10 cellular contexts compared by ENCODE assay signal in the genomic region with DNA sequence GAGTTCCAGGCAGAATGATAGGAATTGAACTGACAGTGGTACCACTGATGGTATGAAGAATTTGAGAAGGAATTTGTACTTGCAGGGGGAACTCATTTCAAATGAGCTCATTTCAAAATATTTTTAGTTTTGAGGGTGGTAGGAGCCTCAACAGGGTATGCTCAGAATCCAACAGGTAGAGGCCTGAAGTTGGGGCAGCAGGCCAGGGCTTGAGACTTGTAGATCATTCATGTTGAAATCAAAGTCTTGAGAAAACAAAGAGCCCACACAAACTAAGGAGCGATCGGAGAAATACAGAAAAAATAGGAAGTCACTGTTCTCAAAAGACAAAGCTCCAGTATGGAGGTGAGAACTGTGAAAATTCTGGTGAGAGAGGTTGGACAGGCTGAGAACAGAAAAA. TPM values are rescaled to one million over a fixed set of nuclear protein-coding genes. Genes with fewer than 3 reads are reported as not detected.
DNase-seq lines count a peak whose midpoint lies in the region; ATAC-seq, FAIRE-seq and TF ChIP-seq lines count a peak whose summit lies in the region.
"Had no signal": no experiment of that assay in that cellular context is flagged by ENCODE, and none has a peak within 500 bp of the region (broad histone marks: within the 10 kb centered on the region; RNA-seq: fewer than 3 reads in every experiment).

No MANE protein-coding gene starts in this region.

- H4K20me1 ChIP-seq in BLaER1 treated with 17β-estradiol and CSF1 and Interleukin-3, amounts not matched to agents 10 nM and 100 nM = peaks cover 0 to 30% (median 7%) of the 10 kb centered on the region in 11 experiments; a peak in 11 of 22 replicates
- H4K20me1 ChIP-seq in K562 (replicated peaks; ENCODE audit: control insufficient read depth, insufficient read depth, low read length) = no peaks in the 10 kb centered on the region

- no peak for TF ChIP-seq RAD21 in K562 (CRISPR knock-in tag; conservative IDR thresholded peaks at IDR 0.05 in 1 of 2, IDR thresholded peaks at IDR 0.05 in 1 of 2)

- H3K9me3 ChIP-seq in BLaER1 treated with 17β-estradiol and CSF1 and Interleukin-3, amounts not matched to agents 10 nM and 100 nM (replicated peaks in 1 of 11) = peaks cover 0 to 18% (median 0%) of the 10 kb centered on the region in 11 experiments; a peak in 4 of 22 replicates
- H3K9me3 ChIP-seq in HUES48 (ENCODE audit: control insufficient read depth, insufficient read depth, low read length) = no peaks in the 10 kb centered on the region
- no peaks in the 10 kb centered on the region for H3K9me3 ChIP-seq in K562 (replicated peaks; ENCODE audit: control insufficient read depth, insufficient read depth, low read depth, low read length)
- H3K9me3 ChIP-seq: ascending aorta had no signal

- H3K36me3 Mint-ChIP-seq in naive B cell = no peaks in the 10 kb centered on the region

- H3K4me3 Mint-ChIP-seq in naive B cell = peak overlapping the region; percentile 71 to 98 (median 92)

- peak overlapping the region; percentile 51 to 80 (median 67) for H3K4me2 ChIP-seq in BLaER1 treated with 17β-estradiol and CSF1 and Interleukin-3, amounts not matched to agents 10 nM and 100 nM
- H3K4me2 ChIP-seq in K562 (ENCODE audit: insufficient read depth, low read length) = peak overlapping the region; percentile 90; the same call in 1 of the 2 replicates

- peaks cover 0 to 7% (median 0%) of the 10 kb centered on the region in 3 donors for H3K27me3 Mint-ChIP-seq in naive B cell

- H3K9me3 Mint-ChIP-seq in naive B cell = peaks cover 0 to 4% (median 0%) of the 10 kb centered on the region in 7 donors

- in situ Hi-C loops in K562 (cut with MboI) = no loop called here

- H3K36me3 ChIP-seq in BLaER1 treated with 17β-estradiol and CSF1 and Interleukin-3, amounts not matched to agents 10 nM and 100 nM = no peaks in the 10 kb centered on the region
- no peaks in the 10 kb centered on the region for H3K36me3 ChIP-seq in HUES48 (ENCODE audit: control insufficient read depth, insufficient read depth, low read length)
- H3K36me3 ChIP-seq in K562 (ENCODE audit: control insufficient read depth, insufficient read depth, low read length) = no peaks in the 10 kb centered on the region
- H3K36me3 ChIP-seq: ascending aorta had no signal

- DNase-seq in K562 (ENCODE audit: extremely low read depth in 1 of 4, low spot score in 3 of 4) (no peak), naive B cell (no peak), NCI-H82 (lab: John Stamatoyannopoulos, UW) (no peak), AG08395 (ENCODE audit: low spot score) (no peak), NCI-H510A treated with DMSO at 0.1 percent for 48 hours (lab: John Stamatoyannopoulos, UW) (no peak)
- DNase-seq: SIG-M5 had no signal

- no TSS peak for BruUV-seq in K562 (replicated peaks; lab: Mats Ljungman, UMichigan)

- peak overlapping the region in 10 of 11 experiments; percentile 57 to 84 (median 75); a peak in 18 of 22 replicates for H3K27ac ChIP-seq in BLaER1 treated with 17β-estradiol and CSF1 and Interleukin-3, amounts not matched to agents 10 nM and 100 nM
- no peak overlapping the region for H3K27ac ChIP-seq in HUES48 (ENCODE audit: low read depth, low read length)
- H3K27ac ChIP-seq in K562 (ENCODE audit: extremely low read depth, low read depth, low read length) = no peak overlapping the region

- no peak for FAIRE-seq in K562 (lab: Jason Lieb, UNC)

- CTCF ChIA-PET in K562 (lab: Yijun Ruan, JAX; ENCODE audit: low intra/inter-chr PET ratio) = no interaction called here

- H3K9ac ChIP-seq in BLaER1 treated with 17β-estradiol and CSF1 and Interleukin-3, amounts not matched to agents 10 nM and 100 nM = peak overlapping the region; percentile 77 to 84 (median 82); a peak in 21 of 22 replicates
- H3K9ac ChIP-seq in HUES48 (ENCODE audit: low read depth, low read length) (no peak overlapping the region), K562 (ENCODE audit: insufficient read depth in 1 of 2, low read depth in 2 of 2, low read length in 2 of 2) (peak overlapping the region in 1 of 2 experiments; percentile 70; a peak in 2 of 4 replicates)

- intact Hi-C loops in K562 (cut with micrococcal nuclease) = no loop called here

- H2AFZ ChIP-seq in K562 (ENCODE audit: low read depth, low read length) = peak overlapping the region; percentile 96

- peak overlapping the region; percentile 65 to 82 (median 74) for H3K4me3 ChIP-seq in BLaER1 treated with 17β-estradiol and CSF1 and Interleukin-3, amounts not matched to agents 10 nM and 100 nM
- H3K4me3 ChIP-seq in HUES48 (ENCODE audit: low read depth, low read length) (peak overlapping the region; percentile 96), K562 (peak overlapping the region; percentile 82; the same call in 1 of the 2 replicates)

- ATAC-seq in K562 (no peak), naive B cell (ENCODE audit: low read depth in 2 of 2) (no peak), GM18511 (IDR thresholded peaks at IDR 0.05; ENCODE audit: unreplicated experiment) (no peak)

- no peak for TF ChIP-seq EP300 in K562 (IDR thresholded peaks at IDR 0.05; ENCODE audit: low read length)

- no peak for TF ChIP-seq POLR2A in K562 (conservative IDR thresholded peaks at IDR 0.05)

- H3K27ac Mint-ChIP-seq in naive B cell = peak overlapping the region in 5 of 6 donors; percentile 50 to 88 (median 65)

- H3K27me3 ChIP-seq in BLaER1 treated with 17β-estradiol and CSF1 and Interleukin-3, amounts not matched to agents 10 nM and 100 nM = peaks cover 30 to 83% (median 64%) of the 10 kb centered on the region in 11 experiments; a peak in 21 of 22 replicates
- H3K27me3 ChIP-seq in HUES48 (ENCODE audit: control insufficient read depth, insufficient read depth, low read length) (no peaks in the 10 kb centered on the region; the same call in 1 of the 2 replicates), K562 (ENCODE audit: control insufficient read depth in 2 of 2, insufficient read depth in 2 of 2, low read length in 2 of 2) (no peaks in the 10 kb centered on the region)
- H3K27me3 ChIP-seq: ascending aorta had no signal

- TF ChIP-seq CTCF in K562 (IDR thresholded peaks at IDR 0.05 in 2 of 3, conservative IDR thresholded peaks at IDR 0.05 in 1 of 3; ENCODE audit: insufficient read depth in 2 of 3, low read depth in 1 of 3, low read length in 3 of 3) = no peak

- peaks cover 31 to 55% (median 42%) of the 10 kb centered on the region in 10 experiments for H3K4me1 ChIP-seq in BLaER1 treated with 17β-estradiol and CSF1 and Interleukin-3, amounts not matched to agents 10 nM and 100 nM
- H3K4me1 ChIP-seq in HUES48 (ENCODE audit: control insufficient read depth, insufficient read depth, low read length) (peaks cover 17% of the 10 kb centered on the region; the same call in 1 of the 2 replicates), K562 (replicated peaks in 1 of 2; ENCODE audit: control insufficient read depth in 2 of 2, insufficient read depth in 2 of 2, low read length in 2 of 2) (peaks cover 7 to 34% of the 10 kb centered on the region in 2 experiments)

- POLR2A ChIA-PET in K562 (lab: Yijun Ruan, JAX) = interaction anchor here (1.9 kb wide), 1 partner anchor 10 kb away, joined by 9 read pairs; a partner anchor contains a TSS

- H3K4me1 Mint-ChIP-seq in naive B cell = peaks cover 28 to 35% (median 34%) of the 10 kb centered on the region in 3 donors

- peaks cover 28% of the 10 kb centered on the region for H3K79me2 ChIP-seq in K562 (ENCODE audit: control insufficient read depth, insufficient read depth, low read length)

- H3K9me1 ChIP-seq in K562 (ENCODE audit: control insufficient read depth, insufficient read depth, low read length) = no peaks in the 10 kb centered on the region

- WGBS in K562 (ENCODE audit: insufficient coverage, low coverage, missing lambda C conversion rate) = 11% methylated on average over 2 of the region's 2 CpGs

RNA-seq across cellular contexts. Expression of a gene that starts 1.0 kb away (rescaled TPM):
- 21.7 and 34.7 TPM in 2 replicates for total RNA-seq in K562 (2011; cell fraction: chromatin; rRNA removed; ENCODE audit: low replicate concordance)
- total RNA-seq in K562 (2011; cell fraction: nucleolus; rRNA removed) = 15.5 and 20.5 TPM in 2 replicates
- 27.2 and 31.3 TPM in 2 replicates for total RNA-seq in K562 (2011; cell fraction: nucleoplasm; rRNA removed)
- 9.8 and 9.9 TPM in 2 replicates for total RNA-seq in K562 (2014; rRNA removed)
- total RNA-seq in K562 (2014; rRNA removed; fragmentation: Illumina TruSeq; extraction: Trizol) = 13.9 and 14.6 TPM in 2 replicates
- total RNA-seq in K562 (2015; rRNA removed; fragmentation: Illumina TruSeq; extraction: Trizol) = 10.9 and 11.8 TPM in 2 replicates
- total RNA-seq in K562 (2021) = 11.7 and 13.0 TPM in 2 replicates
- polyA plus RNA-seq in K562 (2011; rRNA removed) = 8.7 and 12.5 TPM in 2 replicates
- polyA plus RNA-seq in K562 (2011; cell fraction: cytosol; rRNA removed) = 5.6 and 7.4 TPM in 2 replicates
- polyA plus RNA-seq in K562 (2011; cell fraction: nucleus; rRNA removed) = 8.3 and 9.9 TPM in 2 replicates
- polyA plus RNA-seq in K562 (2012) = 6.8 and 7.3 TPM in 2 replicates
- 9.6 and 9.9 TPM in 2 replicates for polyA plus RNA-seq in K562 (2014; fragmentation: Illumina TruSeq; extraction: Trizol)
- 1 to 10 TPM; 3.7 to 4.8 TPM for polyA plus RNA-seq in K562 (2014; fragmentation: Nextera tagmentation; extraction: Ambion mirVana)
- 6.2 TPM in 2 replicates for polyA plus RNA-seq in K562 (2014; rRNA removed)
- 20.0 and 30.0 TPM in 2 replicates for polyA minus RNA-seq in K562 (2011; rRNA and poly(A)+ RNA removed)
- 9.0 and 12.6 TPM in 2 replicates for polyA minus RNA-seq in K562 (2011; cell fraction: cytosol; rRNA and poly(A)+ RNA removed)
- 10.0 and 12.4 TPM in 2 replicates for polyA minus RNA-seq in K562 (2011; cell fraction: nucleus; rRNA and poly(A)+ RNA removed)
- 10 to 100 TPM in 4 of 6 donors, 1 to 10 TPM in 2; 9.2 to 18.8 (median 10.7) TPM for polyA plus RNA-seq in naive B cell (ENCODE audit: low read depth in 6 of 6)

RNA-seq across cellular contexts. Expression of a gene that starts 10.4 kb away (rescaled TPM):
- total RNA-seq in K562 (2011; cell fraction: chromatin; rRNA removed; ENCODE audit: low replicate concordance) = 8.2 and 19.7 TPM in 2 replicates
- total RNA-seq in K562 (2011; cell fraction: nucleolus; rRNA removed) = 10.7 and 12.0 TPM in 2 replicates
- total RNA-seq in K562 (2011; cell fraction: nucleoplasm; rRNA removed) = 23.7 and 38.9 TPM in 2 replicates
- 11.6 and 12.7 TPM in 2 replicates for total RNA-seq in K562 (2014; rRNA removed)
- 24.0 and 26.7 TPM in 2 replicates for total RNA-seq in K562 (2014; rRNA removed; fragmentation: Illumina TruSeq; extraction: Trizol)
- 20.4 and 22.5 TPM in 2 replicates for total RNA-seq in K562 (2015; rRNA removed; fragmentation: Illumina TruSeq; extraction: Trizol)
- total RNA-seq in K562 (2021) = 25.0 and 25.2 TPM in 2 replicates
- polyA plus RNA-seq in K562 (2011; rRNA removed) = 15.5 and 20.5 TPM in 2 replicates
- 6.4 and 14.7 TPM in 2 replicates for polyA plus RNA-seq in K562 (2011; cell fraction: cytosol; rRNA removed)
- 3.5 and 5.0 TPM in 2 replicates for polyA plus RNA-seq in K562 (2011; cell fraction: nucleus; rRNA removed)
- 13.3 and 15.5 TPM in 2 replicates for polyA plus RNA-seq in K562 (2012)
- 21.7 and 22.9 TPM in 2 replicates for polyA plus RNA-seq in K562 (2014; fragmentation: Illumina TruSeq; extraction: Trizol)
- 10 to 100 TPM; 21.9 to 25.4 TPM for polyA plus RNA-seq in K562 (2014; fragmentation: Nextera tagmentation; extraction: Ambion mirVana)
- polyA plus RNA-seq in K562 (2014; rRNA removed) = 11.3 and 14.2 TPM in 2 replicates
- polyA minus RNA-seq in K562 (2011; rRNA and poly(A)+ RNA removed) = 33.7 and 38.1 TPM in 2 replicates
- polyA minus RNA-seq in K562 (2011; cell fraction: cytosol; rRNA and poly(A)+ RNA removed) = 12.5 and 15.6 TPM in 2 replicates
- polyA minus RNA-seq in K562 (2011; cell fraction: nucleus; rRNA and poly(A)+ RNA removed) = 4.4 and 7.4 TPM in 2 replicates
- polyA plus RNA-seq in naive B cell (ENCODE audit: low read depth in 6 of 6) = 10 to 100 TPM in 3 of 6 donors, 1 to 10 TPM in 3; 7.6 to 11.5 (median 10.4) TPM

Comparison
In these comparisons a context has a peak if more than half of its experiments do, and no peak if none do; other contexts are left out.
1. H3K27ac ChIP-seq: peak in BLaER1 treated with 17β-estradiol and CSF1 and Interleukin-3, amounts not matched to agents 10 nM and 100 nM (10 of 11); none in HUES48 (single experiment) and K562 (single experiment).
2. Peak in every context shown above with its lines, with median percentiles within 50 percentile points of each other: H3K4me3 ChIP-seq.